1 cellular context compared by ENCODE assay signal in genomic region chr13:37934339-37935191, GRCh38.
TF ChIP-seq lines count a peak whose summit lies in the region.

No MANE protein-coding gene starts in this region.

TF ChIP-seq in GM23338, 12 proteins besides CTCF, POLR2A, EP300 and RAD21 (continued from another document):
- TF ChIP-seq, protein P1, sequence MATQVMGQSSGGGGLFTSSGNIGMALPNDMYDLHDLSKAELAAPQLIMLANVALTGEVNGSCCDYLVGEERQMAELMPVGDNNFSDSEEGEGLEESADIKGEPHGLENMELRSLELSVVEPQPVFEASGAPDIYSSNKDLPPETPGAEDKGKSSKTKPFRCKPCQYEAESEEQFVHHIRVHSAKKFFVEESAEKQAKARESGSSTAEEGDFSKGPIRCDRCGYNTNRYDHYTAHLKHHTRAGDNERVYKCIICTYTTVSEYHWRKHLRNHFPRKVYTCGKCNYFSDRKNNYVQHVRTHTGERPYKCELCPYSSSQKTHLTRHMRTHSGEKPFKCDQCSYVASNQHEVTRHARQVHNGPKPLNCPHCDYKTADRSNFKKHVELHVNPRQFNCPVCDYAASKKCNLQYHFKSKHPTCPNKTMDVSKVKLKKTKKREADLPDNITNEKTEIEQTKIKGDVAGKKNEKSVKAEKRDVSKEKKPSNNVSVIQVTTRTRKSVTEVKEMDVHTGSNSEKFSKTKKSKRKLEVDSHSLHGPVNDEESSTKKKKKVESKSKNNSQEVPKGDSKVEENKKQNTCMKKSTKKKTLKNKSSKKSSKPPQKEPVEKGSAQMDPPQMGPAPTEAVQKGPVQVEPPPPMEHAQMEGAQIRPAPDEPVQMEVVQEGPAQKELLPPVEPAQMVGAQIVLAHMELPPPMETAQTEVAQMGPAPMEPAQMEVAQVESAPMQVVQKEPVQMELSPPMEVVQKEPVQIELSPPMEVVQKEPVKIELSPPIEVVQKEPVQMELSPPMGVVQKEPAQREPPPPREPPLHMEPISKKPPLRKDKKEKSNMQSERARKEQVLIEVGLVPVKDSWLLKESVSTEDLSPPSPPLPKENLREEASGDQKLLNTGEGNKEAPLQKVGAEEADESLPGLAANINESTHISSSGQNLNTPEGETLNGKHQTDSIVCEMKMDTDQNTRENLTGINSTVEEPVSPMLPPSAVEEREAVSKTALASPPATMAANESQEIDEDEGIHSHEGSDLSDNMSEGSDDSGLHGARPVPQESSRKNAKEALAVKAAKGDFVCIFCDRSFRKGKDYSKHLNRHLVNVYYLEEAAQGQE (IDR thresholded peaks at IDR 0.05; ENCODE audit: unreplicated experiment): no peak
- TF ChIP-seq JUNB (IDR thresholded peaks at IDR 0.05; ENCODE audit: unreplicated experiment) (no peak), EZH2 (IDR thresholded peaks at IDR 0.05; ENCODE audit: low read depth, unreplicated experiment) (no peak), EZH2phosphoT487 (IDR thresholded peaks at IDR 0.05; ENCODE audit: unreplicated experiment) (no peak), POLR2AphosphoS5 (IDR thresholded peaks at IDR 0.05; ENCODE audit: low read depth) (no peak)
- TF ChIP-seq, protein P2, sequence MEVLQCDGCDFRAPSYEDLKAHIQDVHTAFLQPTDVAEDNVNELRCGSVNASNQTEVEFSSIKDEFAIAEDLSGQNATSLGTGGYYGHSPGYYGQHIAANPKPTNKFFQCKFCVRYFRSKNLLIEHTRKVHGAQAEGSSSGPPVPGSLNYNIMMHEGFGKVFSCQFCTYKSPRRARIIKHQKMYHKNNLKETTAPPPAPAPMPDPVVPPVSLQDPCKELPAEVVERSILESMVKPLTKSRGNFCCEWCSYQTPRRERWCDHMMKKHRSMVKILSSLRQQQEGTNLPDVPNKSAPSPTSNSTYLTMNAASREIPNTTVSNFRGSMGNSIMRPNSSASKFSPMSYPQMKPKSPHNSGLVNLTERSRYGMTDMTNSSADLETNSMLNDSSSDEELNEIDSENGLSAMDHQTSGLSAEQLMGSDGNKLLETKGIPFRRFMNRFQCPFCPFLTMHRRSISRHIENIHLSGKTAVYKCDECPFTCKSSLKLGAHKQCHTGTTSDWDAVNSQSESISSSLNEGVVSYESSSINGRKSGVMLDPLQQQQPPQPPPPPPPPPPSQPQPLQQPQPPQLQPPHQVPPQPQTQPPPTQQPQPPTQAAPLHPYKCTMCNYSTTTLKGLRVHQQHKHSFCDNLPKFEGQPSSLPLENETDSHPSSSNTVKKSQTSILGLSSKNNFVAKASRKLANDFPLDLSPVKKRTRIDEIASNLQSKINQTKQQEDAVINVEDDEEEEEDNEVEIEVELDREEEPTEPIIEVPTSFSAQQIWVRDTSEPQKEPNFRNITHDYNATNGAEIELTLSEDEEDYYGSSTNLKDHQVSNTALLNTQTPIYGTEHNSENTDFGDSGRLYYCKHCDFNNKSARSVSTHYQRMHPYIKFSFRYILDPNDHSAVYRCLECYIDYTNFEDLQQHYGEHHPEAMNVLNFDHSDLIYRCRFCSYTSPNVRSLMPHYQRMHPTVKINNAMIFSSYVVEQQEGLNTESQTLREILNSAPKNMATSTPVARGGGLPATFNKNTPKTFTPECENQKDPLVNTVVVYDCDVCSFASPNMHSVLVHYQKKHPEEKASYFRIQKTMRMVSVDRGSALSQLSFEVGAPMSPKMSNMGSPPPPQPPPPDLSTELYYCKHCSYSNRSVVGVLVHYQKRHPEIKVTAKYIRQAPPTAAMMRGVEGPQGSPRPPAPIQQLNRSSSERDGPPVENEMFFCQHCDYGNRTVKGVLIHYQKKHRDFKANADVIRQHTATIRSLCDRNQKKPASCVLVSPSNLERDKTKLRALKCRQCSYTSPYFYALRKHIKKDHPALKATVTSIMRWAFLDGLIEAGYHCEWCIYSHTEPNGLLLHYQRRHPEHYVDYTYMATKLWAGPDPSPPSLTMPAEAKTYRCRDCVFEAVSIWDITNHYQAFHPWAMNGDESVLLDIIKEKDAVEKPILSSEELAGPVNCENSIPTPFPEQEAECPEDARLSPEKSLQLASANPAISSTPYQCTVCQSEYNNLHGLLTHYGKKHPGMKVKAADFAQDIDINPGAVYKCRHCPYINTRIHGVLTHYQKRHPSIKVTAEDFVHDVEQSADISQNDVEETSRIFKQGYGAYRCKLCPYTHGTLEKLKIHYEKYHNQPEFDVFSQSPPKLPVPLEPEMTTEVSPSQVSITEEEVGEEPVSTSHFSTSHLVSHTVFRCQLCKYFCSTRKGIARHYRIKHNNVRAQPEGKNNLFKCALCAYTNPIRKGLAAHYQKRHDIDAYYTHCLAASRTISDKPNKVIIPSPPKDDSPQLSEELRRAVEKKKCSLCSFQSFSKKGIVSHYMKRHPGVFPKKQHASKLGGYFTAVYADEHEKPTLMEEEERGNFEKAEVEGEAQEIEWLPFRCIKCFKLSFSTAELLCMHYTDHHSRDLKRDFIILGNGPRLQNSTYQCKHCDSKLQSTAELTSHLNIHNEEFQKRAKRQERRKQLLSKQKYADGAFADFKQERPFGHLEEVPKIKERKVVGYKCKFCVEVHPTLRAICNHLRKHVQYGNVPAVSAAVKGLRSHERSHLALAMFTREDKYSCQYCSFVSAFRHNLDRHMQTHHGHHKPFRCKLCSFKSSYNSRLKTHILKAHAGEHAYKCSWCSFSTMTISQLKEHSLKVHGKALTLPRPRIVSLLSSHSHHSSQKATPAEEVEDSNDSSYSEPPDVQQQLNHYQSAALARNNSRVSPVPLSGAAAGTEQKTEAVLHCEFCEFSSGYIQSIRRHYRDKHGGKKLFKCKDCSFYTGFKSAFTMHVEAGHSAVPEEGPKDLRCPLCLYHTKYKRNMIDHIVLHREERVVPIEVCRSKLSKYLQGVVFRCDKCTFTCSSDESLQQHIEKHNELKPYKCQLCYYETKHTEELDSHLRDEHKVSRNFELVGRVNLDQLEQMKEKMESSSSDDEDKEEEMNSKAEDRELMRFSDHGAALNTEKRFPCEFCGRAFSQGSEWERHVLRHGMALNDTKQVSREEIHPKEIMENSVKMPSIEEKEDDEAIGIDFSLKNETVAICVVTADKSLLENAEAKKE (CRISPR knock-in tag; IDR thresholded peaks at IDR 0.05): no peak
